In genomic region chr11:120774591-120775386, GRCh38 we compare ENCODE assay signal across 16 cellular contexts.
"Had no signal": no experiment of that assay in that cellular context is flagged by ENCODE, and none has a peak within 500 bp of the region (broad histone marks: within the 10 kb centered on the region; RNA-seq: fewer than 3 reads in every experiment).

No MANE protein-coding gene starts in this region.

- H3K4me3 ChIP-seq: hepatocyte, psoas muscle, spleen had no signal

- H3K4me1 Mint-ChIP-seq: naive thymus-derived CD8-positive, alpha-beta T cell had no signal

- DNase-seq: cerebellar nuclear complex; erythroblast; foreskin melanocyte; kidney glomerular epithelial cell; naive thymus-derived CD8-positive, alpha-beta T cell; psoas muscle; retina; spleen; stimulated activated CD4-positive, alpha-beta T cell treated with anti-CD3 and anti-CD28 coated beads, Interleukin-15, amount 100 ng/mL, for 24 hours; stimulated activated CD4-positive, alpha-beta T cell treated with anti-CD3 and anti-CD28 coated beads, Interleukin-1b, Interleukin-23, amount 100 ng/mL, for 48 hours; stimulated activated CD4-positive, alpha-beta T cell treated with anti-CD3 and anti-CD28 coated beads, Interleukin-4, amount 100 ng/mL, for 4 hours; stimulated activated naive B cell treated with anti-CD40 and anti-IgM and Interleukin-4, amounts not matched to agents 10 μg/mL and 1 μg/mL and 100 μg/mL, for 72 hours; trophoblast cell had no signal

- ATAC-seq: naive thymus-derived CD8-positive, alpha-beta T cell; psoas muscle; sciatic nerve; stimulated activated naive B cell treated with anti-CD40 and anti-IgM and Interleukin-4, amounts not matched to agents 10 μg/mL and 1 μg/mL and 100 μg/mL, for 72 hours had no signal

- H3K9me3 Mint-ChIP-seq: dendritic cell treated with granulocyte-macrophage colony-stimulating factor and Interleukin-4, amounts not matched to agents 40 ng/mL and 50 ng/mL, for 4 days had no signal

- H3K27me3 Mint-ChIP-seq: dendritic cell treated with granulocyte-macrophage colony-stimulating factor and Interleukin-4, amounts not matched to agents 40 ng/mL and 50 ng/mL, for 4 days had no signal

- H3K27ac ChIP-seq: hepatocyte, psoas muscle, spleen had no signal

- H3K27me3 ChIP-seq: hepatocyte had no signal

- H3K27ac Mint-ChIP-seq: dendritic cell treated with granulocyte-macrophage colony-stimulating factor and Interleukin-4, amounts not matched to agents 40 ng/mL and 50 ng/mL, for 4 days; naive thymus-derived CD8-positive, alpha-beta T cell; stimulated activated naive B cell treated with anti-CD40 and anti-IgM and Interleukin-4, amounts not matched to agents 10 μg/mL and 1 μg/mL and 100 μg/mL, for 72 hours had no signal

- H3K4me1 ChIP-seq: psoas muscle, spleen had no signal

- H3K9me3 ChIP-seq: psoas muscle had no signal

- H3K36me3 ChIP-seq: spleen had no signal

- H3K36me3 Mint-ChIP-seq: naive thymus-derived CD8-positive, alpha-beta T cell; stimulated activated naive B cell treated with anti-CD40 and anti-IgM and Interleukin-4, amounts not matched to agents 10 μg/mL and 1 μg/mL and 100 μg/mL, for 72 hours had no signal

- H3K4me3 Mint-ChIP-seq: dendritic cell treated with granulocyte-macrophage colony-stimulating factor and Interleukin-4, amounts not matched to agents 40 ng/mL and 50 ng/mL, for 4 days; naive thymus-derived CD8-positive, alpha-beta T cell; stimulated activated naive B cell treated with anti-CD40 and anti-IgM and Interleukin-4, amounts not matched to agents 10 μg/mL and 1 μg/mL and 100 μg/mL, for 72 hours had no signal
